ENCODE assay signal across 10 cellular contexts in the genomic region with DNA sequence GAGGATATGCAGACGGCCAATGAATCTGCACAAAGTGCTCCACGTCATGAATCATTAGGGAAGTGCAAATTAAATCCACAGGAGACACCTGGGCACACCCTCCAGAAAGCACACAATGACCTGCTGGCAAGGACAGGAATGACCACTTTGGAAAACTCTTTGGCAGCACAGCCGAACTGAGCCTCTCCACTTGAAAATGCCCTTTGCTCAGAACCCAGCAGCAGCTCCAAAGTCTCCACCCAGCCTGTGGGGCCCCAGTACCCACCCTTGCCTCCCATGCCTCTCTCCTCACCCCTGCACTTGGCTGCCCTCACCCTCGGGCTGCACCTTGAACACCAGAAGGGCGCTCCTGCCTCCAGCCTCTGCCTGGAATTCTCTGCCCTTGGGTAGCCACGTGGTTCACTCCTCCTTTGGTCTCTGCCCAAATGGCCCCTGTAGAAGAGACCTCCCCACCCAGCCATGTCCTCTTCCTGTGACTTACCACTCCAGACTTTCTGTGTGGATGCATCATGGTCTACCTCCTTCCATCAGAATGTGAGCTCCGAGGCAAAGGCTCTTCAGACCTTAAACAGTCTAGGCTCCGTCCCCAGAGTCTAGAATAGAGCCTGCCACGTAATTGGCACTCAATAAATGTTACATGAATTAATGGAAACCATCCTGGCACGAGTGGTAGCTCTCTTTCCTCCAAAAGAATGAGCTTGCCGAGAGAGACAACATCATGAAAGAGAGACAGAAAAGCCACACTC. TPM values are rescaled to one million over a fixed set of nuclear protein-coding genes. Genes with fewer than 3 reads are reported as not detected.
DNase-seq lines count a peak whose midpoint lies in the region; ATAC-seq and TF ChIP-seq lines count a peak whose summit lies in the region.
"Not testable (repeated sequence)": the region's sequence is repeated elsewhere in the genome, so short reads cannot be mapped to it uniquely, and the experiment has no call there.
"Had no signal": no experiment of that assay in that cellular context is flagged by ENCODE, and none has a peak within 500 bp of the region (broad histone marks: within the 10 kb centered on the region; RNA-seq: fewer than 3 reads in every experiment).

No MANE protein-coding gene starts in this region.

- H4K20me1 ChIP-seq in PC-9 (ENCODE audit: insufficient read depth): not testable (repeated sequence)

- TF ChIP-seq CTCF in PC-9 (conservative IDR thresholded peaks at IDR 0.05); glutamatergic neuron (IDR thresholded peaks at IDR 0.05; ENCODE audit: partially characterized antibody, unreplicated experiment); lung (IDR thresholded peaks at IDR 0.05; ENCODE audit: control extremely low read depth, extremely low read depth): not testable (repeated sequence)
- TF ChIP-seq CTCF in thyroid gland (IDR thresholded peaks at IDR 0.05): peak in 2 of 6 experiments; percentile 10 to 24

- 54 to 66% methylated on average over 11 of the region's 11 CpGs for WGBS in lung, 2 donors
- WGBS in thyroid gland, 2 donors: 38 to 46% methylated on average over 11 of the region's 11 CpGs

- POLR2A ChIA-PET in PC-9 (lab: Charles Lee; ENCODE audit: unreplicated experiment): interaction anchor here (0.7 kb wide), 1 partner anchor 60 kb away, joined by 3 read pairs; no protein-coding TSS in a partner anchor

- not testable (repeated sequence) for H3K27me3 Mint-ChIP-seq in glutamatergic neuron (ENCODE audit: unreplicated experiment)

- H3K4me3 ChIP-seq in PC-9; lung; thyroid gland (replicated peaks in 1 of 3): not testable (repeated sequence)

- H3K36me3 ChIP-seq in PC-9 (ENCODE audit: low read depth); lung (ENCODE audit: control insufficient read depth in 2 of 2, insufficient read depth in 2 of 2, low read length in 2 of 2); thyroid gland: not testable (repeated sequence)

- 0 out of 2 replicates have a peak overlapping the region, but pooled peaks have one; percentile 45 for H3K27ac ChIP-seq in PC-9
- H3K27ac ChIP-seq in lung (ENCODE audit: low read depth in 1 of 2, low read length in 1 of 2): peak overlapping the region in 1 of 2 donors; percentile 5
- peak overlapping the region in 2 of 3 donors; percentile 39 to 49 for H3K27ac ChIP-seq in thyroid gland

- H3K79me2 ChIP-seq in PC-9 (ENCODE audit: low read depth): not testable (repeated sequence)

- not testable (repeated sequence) for H3K27me3 ChIP-seq in PC-9 (ENCODE audit: insufficient read depth, low read depth); lung (ENCODE audit: control insufficient read depth, insufficient read depth); thyroid gland

- peak overlapping the region; percentile 64 for H3K4me2 ChIP-seq in PC-9

- H3K4me1 Mint-ChIP-seq in glutamatergic neuron (ENCODE audit: low read depth, unreplicated experiment): not testable (repeated sequence)

- CTCF ChIA-PET in PC-9 (lab: Charles Lee): not testable (repeated sequence)

- TF ChIP-seq POLR2A in thyroid gland (IDR thresholded peaks at IDR 0.05): not testable (repeated sequence)

- not testable (repeated sequence) for H3K36me3 Mint-ChIP-seq in glutamatergic neuron (ENCODE audit: unreplicated experiment)

- not testable (repeated sequence) for H3F3A ChIP-seq in PC-9 (ENCODE audit: insufficient read depth, low read depth)

- peaks cover 16% of the 10 kb centered on the region for H3K4me1 ChIP-seq in PC-9 (replicated peaks; ENCODE audit: insufficient read depth)
- not testable (repeated sequence) for H3K4me1 ChIP-seq in lung (ENCODE audit: control insufficient read depth in 2 of 2, insufficient read depth in 2 of 2, low read length in 2 of 2); thyroid gland

- peak; percentile 60 for DNase-seq in HT-29 (ENCODE audit: low spot score)
- DNase-seq in NCI-H2029 treated with DMSO at 0.1 percent for 48 hours (lab: John Stamatoyannopoulos, UW): peak; percentile 11
- DNase-seq in PC-9: peak; percentile 60 to 83
- not testable (repeated sequence) for DNase-seq in glutamatergic neuron
- DNase-seq in left colon: peak in 1 of 2 donors; percentile 59
- peak; percentile 70 for DNase-seq in lung (ENCODE audit: low spot score)
- peak; percentile 66 to 74 for DNase-seq in thyroid gland

- H2AFZ ChIP-seq in PC-9: not testable (repeated sequence)

- H3K9me3 Mint-ChIP-seq in glutamatergic neuron (ENCODE audit: unreplicated experiment): not testable (repeated sequence)

- not testable (repeated sequence) for BruUV-seq in PC-9 (replicated peaks; lab: Mats Ljungman, UMichigan)

- intact Hi-C loops in PC-9 (cut with micrococcal nuclease; ENCODE audit: unreplicated experiment); left colon (cut with DNase I, micrococcal nuclease); thyroid gland (cut with DNase I): not testable (repeated sequence)

- H3K9me3 ChIP-seq in PC-9 (ENCODE audit: insufficient read depth, low read depth); lung (ENCODE audit: control insufficient read depth in 2 of 2, insufficient read depth in 1 of 2, low read length in 1 of 2); thyroid gland: not testable (repeated sequence)

- not testable (repeated sequence) for H3K4me3 Mint-ChIP-seq in glutamatergic neuron (ENCODE audit: unreplicated experiment)

- peak; percentile 92 for ATAC-seq in left colon
- peak; percentile 66 for ATAC-seq in lung (ENCODE audit: insufficient read depth, low FRiP score)

- H3K27ac Mint-ChIP-seq in glutamatergic neuron (ENCODE audit: unreplicated experiment): peak overlapping the region; percentile 26

- H3K9me2 ChIP-seq in PC-9 (ENCODE audit: insufficient read depth): not testable (repeated sequence)

RNA-seq across cellular contexts. Expression of a gene that starts 16.2 kb away (rescaled TPM):
- total RNA-seq in HT-29 (2014; rRNA removed; shearing (Covaris generic)): 125 and 147 TPM in 2 replicates
- total RNA-seq in PC-9 (2021) (357 and 496 TPM in 2 replicates), glutamatergic neuron (ENCODE audit: unreplicated experiment) (205 TPM), left colon (10 to 100 TPM in 1 of 2 donors, 1 to 10 TPM in 1; 3.6 to 11.2 TPM), lung (10 to 100 TPM in 1 of 2 donors, 1 to 10 TPM in 1; 4.0 to 36.1 TPM), thyroid gland (1 to 10 TPM; 1.1 to 5.2 (median 2.2) TPM)
- 10 to 100 TPM; 11.7 to 27.9 TPM for polyA plus RNA-seq in lung

RNA-seq across cellular contexts. Expression of a gene that starts 50.8 kb away (rescaled TPM):
- total RNA-seq in HT-29 (2014; rRNA removed; shearing (Covaris generic)): not detected in 2 replicates
- total RNA-seq in PC-9 (2021) (0.05 and 0.26 TPM in 2 replicates), glutamatergic neuron (ENCODE audit: unreplicated experiment) (not detected), left colon (not detected), lung (under 1 TPM; 0.03 to 0.63 TPM), thyroid gland (not detected)
- under 1 TPM in 1 of 2 donors, not detected in 1; 0.14 TPM for polyA plus RNA-seq in lung
- total RNA-seq: Daoy, H4, SK-MEL-5 had no signal
